Comparison of ENCODE assay signal across 27 cellular contexts in genomic region chr1:153194331-153195050, GRCh38. TPM values are rescaled to one million over a fixed set of nuclear protein-coding genes. Genes with fewer than 3 reads are reported as not detected.
"Had no signal": no experiment of that assay in that cellular context is flagged by ENCODE, and none has a peak within 500 bp of the region (broad histone marks: within the 10 kb centered on the region; RNA-seq: fewer than 3 reads in every experiment).

No MANE protein-coding gene starts in this region.

- H3K4me3 ChIP-seq: stomach, suprapubic skin, testis, thoracic aorta, thyroid gland, tibial artery, tibial nerve, transverse colon, upper lobe of left lung, upper lobe of right lung, uterus, vagina had no signal

- H3K9me3 ChIP-seq: stomach, suprapubic skin, testis, thoracic aorta, thyroid gland, tibial artery, tibial nerve, transverse colon, upper lobe of left lung, upper lobe of right lung, uterus, vagina had no signal

- DNase-seq: stimulated activated CD4-positive, alpha-beta T cell treated with anti-CD3 and anti-CD28 coated beads, Interleukin-2, amount 100 ng/mL, for 48 hours; stimulated activated CD4-positive, alpha-beta T cell treated with anti-CD3 and anti-CD28 coated beads, Interleukin-4, amount 100 ng/mL, for 1 hour; stimulated activated CD4-positive, alpha-beta T cell treated with anti-CD3 and anti-CD28 coated beads, Interleukin-4, amount 100 ng/mL, for 24 hours; stimulated activated CD4-positive, alpha-beta T cell treated with anti-CD3 and anti-CD28 coated beads, Interleukin-4, amount 100 ng/mL, for 4 hours; stimulated activated CD8-positive, alpha-beta memory T cell treated with anti-CD3 and anti-CD28 coated beads, Interleukin-4, amount 100 ng/mL, for 48 hours; stimulated activated naive B cell treated with anti-CD40 and anti-IgM and Interleukin-4, amounts not matched to agents 10 μg/mL and 1 μg/mL and 100 μg/mL, for 72 hours; stimulated activated naive CD4-positive, alpha-beta T cell; stimulated activated naive CD4-positive, alpha-beta T cell treated with Interleukin-2 at 50 U/mL for 16 hours; stimulated activated naive CD8-positive, alpha-beta T cell treated with anti-CD3 and anti-CD28 coated beads, Interleukin-15, amount 100 ng/mL, for 72 hours; stimulated activated naive CD8-positive, alpha-beta T cell treated with anti-CD3 and anti-CD28 coated beads, Interleukin-15, Interleukin-2, amounts not matched to agents 100 U/mL and 50 U/mL, for 24 hours; stomach; substantia nigra; testis; thyroid gland; tibial artery; transverse colon; trophoblast cell; upper lobe of left lung; upper lobe of right lung; uterus had no signal

- H3K27ac ChIP-seq: stomach, suprapubic skin, testis, thoracic aorta, thyroid gland, tibial artery, tibial nerve, transverse colon, upper lobe of left lung, upper lobe of right lung, uterus, vagina had no signal

- H3K4me1 ChIP-seq: stomach, suprapubic skin, testis, thyroid gland, tibial artery, tibial nerve, transverse colon, upper lobe of left lung, upper lobe of right lung, uterus, vagina had no signal

- H3K36me3 ChIP-seq: stomach, suprapubic skin, thoracic aorta, thyroid gland, tibial artery, tibial nerve, transverse colon, upper lobe of left lung, upper lobe of right lung, uterus, vagina had no signal

- H3K27me3 ChIP-seq: testis, thyroid gland, tibial artery, tibial nerve, transverse colon, upper lobe of left lung, uterus, vagina had no signal

RNA-seq across cellular contexts. Expression of gene LELP1, which starts 8.7 kb away (rescaled TPM):
- total RNA-seq: stomach, subcutaneous adipose tissue, suprapubic skin, temporal lobe, thoracic aorta, tibial nerve, transverse colon, upper lobe of left lung, upper lobe of right lung, urinary bladder, uterus, vagina had no signal

RNA-seq across cellular contexts. Expression of gene PRR9, which starts 22.9 kb away (rescaled TPM):
- total RNA-seq: stomach, subcutaneous adipose tissue, thoracic aorta, thyroid gland, tibial nerve, transverse colon, upper lobe of left lung, upper lobe of right lung, urinary bladder, uterus, vagina had no signal

RNA-seq across cellular contexts. Expression of gene SPRR2G, which starts 43.8 kb away (rescaled TPM):
- total RNA-seq: stomach, subcutaneous adipose tissue, temporal lobe, testis, thoracic aorta, thyroid gland, tibial nerve, transverse colon, upper lobe of left lung, upper lobe of right lung, urinary bladder, uterus, vagina had no signal
